28 cellular contexts compared by ENCODE assay signal in genomic region chr5:120882042-120882775, GRCh38.
"Had no signal": no experiment of that assay in that cellular context is flagged by ENCODE, and none has a peak within 500 bp of the region (broad histone marks: within the 10 kb centered on the region; RNA-seq: fewer than 3 reads in every experiment).

No MANE protein-coding gene starts in this region.

- H3K36me3 ChIP-seq: brain microvascular endothelial cell, gastroesophageal sphincter, left lung, lower lobe of right lung, neural progenitor cell, right atrium auricular region, suprapubic skin, tibial nerve had no signal

- DNase-seq: activated B cell treated with CpG ODN at 0.5 μM for 24 hours; activated effector memory CD4-positive, alpha-beta T cell treated with anti-CD3 and anti-CD28 coated beads, Interleukin-2, amount 50 U/mL, for 16 hours; activated naive CD4-positive, alpha-beta T cell treated with anti-CD3 and anti-CD28 coated beads, Interleukin-2, amount 10 ng/mL, durations not matched to agents 7 days and 5 days; activated naive CD8-positive, alpha-beta T cell treated with anti-CD3 and anti-CD28 coated beads, Interleukin-2, amount 10 ng/mL, durations not matched to agents 7 days and 5 days; activated T-cell treated with anti-CD3 and anti-CD28 coated beads for 4 hours; brain microvascular endothelial cell; dorsolateral prefrontal cortex; effector memory CD4-positive, alpha-beta T cell; erythroblast; kidney glomerular epithelial cell; left lung; lower lobe of right lung; mesenchymal stem cell; natural killer cell; occipital lobe; psoas muscle; stimulated activated CD4-positive, alpha-beta T cell treated with anti-CD3 and anti-CD28 coated beads, Interleukin-15, amount 100 ng/mL, for 24 hours; stimulated activated CD4-positive, alpha-beta T cell treated with anti-CD3 and anti-CD28 coated beads, Interleukin-2, amount 100 ng/mL, for 24 hours; stimulated activated naive CD4-positive, alpha-beta T cell; T-helper 2 cell had no signal

- H3K4me1 Mint-ChIP-seq: activated B cell treated with CpG ODN at 0.5 μM for 24 hours; activated naive CD4-positive, alpha-beta T cell treated with anti-CD3 and anti-CD28 coated beads, Interleukin-2, amount 10 ng/mL, durations not matched to agents 7 days and 5 days; activated naive CD8-positive, alpha-beta T cell treated with anti-CD3 and anti-CD28 coated beads, Interleukin-2, amount 10 ng/mL, durations not matched to agents 7 days and 5 days; natural killer cell; neural progenitor cell had no signal

- H3K79me2 ChIP-seq: hepatocyte, parathyroid adenoma had no signal

- H3K36me3 Mint-ChIP-seq: activated naive CD4-positive, alpha-beta T cell treated with anti-CD3 and anti-CD28 coated beads, Interleukin-2, amount 10 ng/mL, durations not matched to agents 7 days and 5 days; activated naive CD8-positive, alpha-beta T cell treated with anti-CD3 and anti-CD28 coated beads, Interleukin-2, amount 10 ng/mL, durations not matched to agents 7 days and 5 days; natural killer cell; neural progenitor cell had no signal

- ATAC-seq: gastroesophageal sphincter, left lung, lower lobe of right lung, natural killer cell, psoas muscle had no signal

- H3K27me3 Mint-ChIP-seq: activated B cell treated with CpG ODN at 0.5 μM for 24 hours; activated naive CD4-positive, alpha-beta T cell treated with anti-CD3 and anti-CD28 coated beads, Interleukin-2, amount 10 ng/mL, durations not matched to agents 7 days and 5 days; activated naive CD8-positive, alpha-beta T cell treated with anti-CD3 and anti-CD28 coated beads, Interleukin-2, amount 10 ng/mL, durations not matched to agents 7 days and 5 days had no signal

- H2AFZ ChIP-seq: hepatocyte, neural progenitor cell, parathyroid adenoma had no signal

- H3K27ac ChIP-seq: brain microvascular endothelial cell, coronary artery, dorsolateral prefrontal cortex, gastroesophageal sphincter, hepatocyte, left lung, lower lobe of right lung, neural progenitor cell, parathyroid adenoma, psoas muscle, right atrium auricular region, suprapubic skin, tibial nerve had no signal

- H3K9ac ChIP-seq: neural progenitor cell, parathyroid adenoma had no signal

- H3K4me3 ChIP-seq: coronary artery, dorsolateral prefrontal cortex, gastroesophageal sphincter, hepatocyte, left lung, lower lobe of right lung, neural progenitor cell, psoas muscle, right atrium auricular region, suprapubic skin, tibial nerve had no signal

- H3K9me3 Mint-ChIP-seq: activated B cell treated with CpG ODN at 0.5 μM for 24 hours; activated naive CD4-positive, alpha-beta T cell treated with anti-CD3 and anti-CD28 coated beads, Interleukin-2, amount 10 ng/mL, durations not matched to agents 7 days and 5 days; activated naive CD8-positive, alpha-beta T cell treated with anti-CD3 and anti-CD28 coated beads, Interleukin-2, amount 10 ng/mL, durations not matched to agents 7 days and 5 days; neural progenitor cell had no signal

- H3K4me1 ChIP-seq: gastroesophageal sphincter, left lung, lower lobe of right lung, neural progenitor cell, parathyroid adenoma, psoas muscle, right atrium auricular region, suprapubic skin, tibial nerve had no signal

- H3K4me2 ChIP-seq: hepatocyte, neural progenitor cell had no signal

- H3K27me3 ChIP-seq: brain microvascular endothelial cell, dorsolateral prefrontal cortex, gastroesophageal sphincter, hepatocyte, left lung, neural progenitor cell, right atrium auricular region, suprapubic skin, tibial nerve had no signal

- H3K9me3 ChIP-seq: gastroesophageal sphincter, left lung, lower lobe of right lung, psoas muscle, right atrium auricular region, suprapubic skin, tibial nerve had no signal

- H3K4me3 Mint-ChIP-seq: activated B cell treated with CpG ODN at 0.5 μM for 24 hours; activated naive CD4-positive, alpha-beta T cell treated with anti-CD3 and anti-CD28 coated beads, Interleukin-2, amount 10 ng/mL, durations not matched to agents 7 days and 5 days; activated naive CD8-positive, alpha-beta T cell treated with anti-CD3 and anti-CD28 coated beads, Interleukin-2, amount 10 ng/mL, durations not matched to agents 7 days and 5 days; natural killer cell; neural progenitor cell had no signal

- H3K27ac Mint-ChIP-seq: activated B cell treated with CpG ODN at 0.5 μM for 24 hours; activated naive CD4-positive, alpha-beta T cell treated with anti-CD3 and anti-CD28 coated beads, Interleukin-2, amount 10 ng/mL, durations not matched to agents 7 days and 5 days; activated naive CD8-positive, alpha-beta T cell treated with anti-CD3 and anti-CD28 coated beads, Interleukin-2, amount 10 ng/mL, durations not matched to agents 7 days and 5 days; natural killer cell; neural progenitor cell had no signal
